ENCODE assay signal across 1 cellular context in genomic region chr6:163841733-163842132, GRCh38.
A peak's percentile ranks its signal among the peaks of the same experiment; 100 is the strongest.
TF ChIP-seq lines count a peak whose summit lies in the region.

No MANE protein-coding gene starts in this region.

TF ChIP-seq in HepG2, 621 proteins besides CTCF, POLR2A, EP300 and RAD21 (continued from another document):
- TF ChIP-seq ZNF18 (CRISPR knock-in tag; IDR thresholded peaks at IDR 0.05; ENCODE audit: insufficient replicate concordance): peak; percentile 98
- TF ChIP-seq CREB1 (IDR thresholded peaks at IDR 0.05): peak; percentile 65
- TF ChIP-seq CREB1 (CRISPR knock-in tag; IDR thresholded peaks at IDR 0.05): no peak
- no peak for TF ChIP-seq SKI (IDR thresholded peaks at IDR 0.05; ENCODE audit: partially characterized antibody)
- no peak for TF ChIP-seq MTA1 (CRISPR knock-in tag; IDR thresholded peaks at IDR 0.05; ENCODE audit: borderline replicate concordance)
- TF ChIP-seq RFX5 (IDR thresholded peaks at IDR 0.05; ENCODE audit: low read depth, low read length): no peak
- no peak for TF ChIP-seq SCMH1 (CRISPR knock-in tag; IDR thresholded peaks at IDR 0.05; ENCODE audit: borderline replicate concordance)
- TF ChIP-seq, protein P1, sequence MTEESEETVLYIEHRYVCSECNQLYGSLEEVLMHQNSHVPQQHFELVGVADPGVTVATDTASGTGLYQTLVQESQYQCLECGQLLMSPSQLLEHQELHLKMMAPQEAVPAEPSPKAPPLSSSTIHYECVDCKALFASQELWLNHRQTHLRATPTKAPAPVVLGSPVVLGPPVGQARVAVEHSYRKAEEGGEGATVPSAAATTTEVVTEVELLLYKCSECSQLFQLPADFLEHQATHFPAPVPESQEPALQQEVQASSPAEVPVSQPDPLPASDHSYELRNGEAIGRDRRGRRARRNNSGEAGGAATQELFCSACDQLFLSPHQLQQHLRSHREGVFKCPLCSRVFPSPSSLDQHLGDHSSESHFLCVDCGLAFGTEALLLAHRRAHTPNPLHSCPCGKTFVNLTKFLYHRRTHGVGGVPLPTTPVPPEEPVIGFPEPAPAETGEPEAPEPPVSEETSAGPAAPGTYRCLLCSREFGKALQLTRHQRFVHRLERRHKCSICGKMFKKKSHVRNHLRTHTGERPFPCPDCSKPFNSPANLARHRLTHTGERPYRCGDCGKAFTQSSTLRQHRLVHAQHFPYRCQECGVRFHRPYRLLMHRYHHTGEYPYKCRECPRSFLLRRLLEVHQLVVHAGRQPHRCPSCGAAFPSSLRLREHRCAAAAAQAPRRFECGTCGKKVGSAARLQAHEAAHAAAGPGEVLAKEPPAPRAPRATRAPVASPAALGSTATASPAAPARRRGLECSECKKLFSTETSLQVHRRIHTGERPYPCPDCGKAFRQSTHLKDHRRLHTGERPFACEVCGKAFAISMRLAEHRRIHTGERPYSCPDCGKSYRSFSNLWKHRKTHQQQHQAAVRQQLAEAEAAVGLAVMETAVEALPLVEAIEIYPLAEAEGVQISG (CRISPR knock-in tag; IDR thresholded peaks at IDR 0.05): no peak
